In the genomic region with DNA sequence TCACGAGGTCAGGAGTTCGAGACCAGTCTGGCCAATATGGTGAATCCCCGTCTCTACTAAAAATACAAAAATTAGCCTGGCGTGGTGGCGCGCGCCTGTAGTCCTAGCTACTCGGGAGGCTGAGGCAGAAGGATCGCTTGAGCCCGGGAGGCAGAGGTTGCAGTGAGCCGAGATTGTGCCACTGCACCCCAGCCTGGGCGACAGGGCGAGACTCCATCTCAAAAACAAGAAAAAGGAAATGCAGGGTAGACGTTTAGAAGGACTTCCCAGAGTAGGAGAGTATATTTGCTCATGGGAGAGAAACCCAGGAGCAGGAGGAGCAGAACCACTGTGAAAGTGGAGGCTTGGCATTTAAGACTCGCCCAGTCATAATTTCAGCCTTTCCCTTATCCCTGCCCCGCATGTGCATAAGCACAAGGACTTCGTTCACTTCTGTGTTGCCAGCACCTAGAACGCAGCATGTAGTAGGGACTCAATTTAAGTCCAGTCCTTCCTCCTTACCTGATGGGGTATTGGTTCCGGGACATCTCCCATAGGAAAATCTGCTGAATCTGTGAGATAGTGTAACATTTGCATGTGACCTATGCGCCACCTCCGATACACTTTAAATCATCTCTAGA, we compare ENCODE assay signal across 8 cellular contexts. TPM values are rescaled to one million over a fixed set of nuclear protein-coding genes. Genes with fewer than 3 reads are reported as not detected.
A peak's percentile ranks its signal among the peaks of the same experiment; 100 is the strongest.
DNase-seq lines count a peak whose midpoint lies in the region; ATAC-seq and TF ChIP-seq lines count a peak whose summit lies in the region.

No MANE protein-coding gene starts in this region.

- H3K9me3 ChIP-seq in adrenal gland (replicated peaks in 1 of 3) (no peaks in the 10 kb centered on the region), mesenchymal stem cell (ENCODE audit: control insufficient read depth, low read length) (no peaks in the 10 kb centered on the region), thyroid gland (no peaks in the 10 kb centered on the region)

- H3K4me1 ChIP-seq in adrenal gland (replicated peaks in 1 of 2) (peaks cover 45 to 55% of the 10 kb centered on the region in 2 donors), mesenchymal stem cell (ENCODE audit: control insufficient read depth, insufficient read depth, low read depth, low read length) (peaks cover 27% of the 10 kb centered on the region), thyroid gland (peaks cover 60 to 71% of the 10 kb centered on the region in 2 donors)

- H3K36me3 ChIP-seq in adrenal gland (replicated peaks in 1 of 2) (no peaks in the 10 kb centered on the region), mesenchymal stem cell (ENCODE audit: control insufficient read depth in 1 of 2, insufficient read depth in 2 of 2, low read depth in 1 of 2, low read length in 2 of 2) (no peaks in the 10 kb centered on the region), thyroid gland (no peaks in the 10 kb centered on the region)

- peak overlapping the region; percentile 34 to 100 (median 100) for H3K27ac ChIP-seq in adrenal gland
- peak overlapping the region; percentile 98 for H3K27ac ChIP-seq in mesenchymal stem cell (ENCODE audit: low read length, poor library complexity, severe bottlenecking)
- H3K27ac ChIP-seq in thyroid gland = peak overlapping the region; percentile 99 to 100 (median 100)

- peak in 1 of 6 experiments; percentile 1 for TF ChIP-seq CTCF in adrenal gland (IDR thresholded peaks at IDR 0.05)
- TF ChIP-seq CTCF in thyroid gland (IDR thresholded peaks at IDR 0.05) = no peak

- H3K79me1 ChIP-seq in mesenchymal stem cell (replicated peaks; ENCODE audit: low read length, poor library complexity, severe bottlenecking) = no peaks in the 10 kb centered on the region

- ATAC-seq in GM18907 (IDR thresholded peaks at IDR 0.05; ENCODE audit: unreplicated experiment) = no peak

- H3K18ac ChIP-seq in mesenchymal stem cell (ENCODE audit: low read depth in 1 of 2, low read length in 2 of 2) = peak overlapping the region; percentile 61 to 64

- H4K91ac ChIP-seq in mesenchymal stem cell (ENCODE audit: low read length) = peak overlapping the region; percentile 29

- no peak overlapping the region for H3K23ac ChIP-seq in mesenchymal stem cell (ENCODE audit: low read length in 2 of 2)

- WGBS in adrenal gland, 4 donors = 71 to 78% (median 77%) methylated on average over 20 to 21 of the region's 21 CpGs
- WGBS in mesenchymal stem cell = 97% methylated on average over 17 of the region's 21 CpGs
- WGBS in thyroid gland, 2 donors = 86 to 88% methylated on average over 21 of the region's 21 CpGs

- peak overlapping the region; percentile 98 for H3K27ac Mint-ChIP-seq in activated T-cell treated with anti-CD3 and anti-CD28 coated beads, Interleukin-2, amount 50 U/mL, for 24 hours

- H3K9ac ChIP-seq in mesenchymal stem cell (ENCODE audit: low read length) = peak overlapping the region; percentile 94

- H3K4me3 Mint-ChIP-seq in activated T-cell treated with anti-CD3 and anti-CD28 coated beads, Interleukin-2, amount 50 U/mL, for 24 hours = peak overlapping the region; percentile 70

- no peaks in the 10 kb centered on the region for H3K27me3 Mint-ChIP-seq in activated T-cell treated with anti-CD3 and anti-CD28 coated beads, Interleukin-2, amount 50 U/mL, for 24 hours

- H3K4ac ChIP-seq in mesenchymal stem cell (ENCODE audit: low read depth in 1 of 2, low read length in 2 of 2) = peak overlapping the region in 1 of 2 experiments; percentile 33

- H2AFZ ChIP-seq in mesenchymal stem cell (ENCODE audit: low read depth, low read length) = no peak overlapping the region

- peak overlapping the region in 1 of 4 donors; percentile 41 for H3K4me3 ChIP-seq in adrenal gland
- no peak overlapping the region for H3K4me3 ChIP-seq in mesenchymal stem cell (ENCODE audit: insufficient read depth in 1 of 2, low read depth in 1 of 2, low read length in 2 of 2)
- H3K4me3 ChIP-seq in thyroid gland (replicated peaks in 1 of 3) = peak overlapping the region in 1 of 3 donors; percentile 8

- peaks cover 75% of the 10 kb centered on the region for H3K4me1 Mint-ChIP-seq in activated T-cell treated with anti-CD3 and anti-CD28 coated beads, Interleukin-2, amount 50 U/mL, for 24 hours (ENCODE audit: low read depth)

- intact Hi-C loops in adrenal gland (cut with DNase I) (no loop called here), thyroid gland (cut with DNase I) (loop anchor here (5.0 kb wide), 1 partner anchor 87 kb away; the partner anchor contains the start of gene NAXE), posterior cingulate gyrus (cut with DNase I) (loop anchor here (5.0 kb wide), 1 partner anchor 87 kb away; the partner anchor contains the start of gene NAXE)

- H3K4me2 ChIP-seq in mesenchymal stem cell (ENCODE audit: low read length, poor library complexity, severe bottlenecking) = no peak overlapping the region

- H2BK120ac ChIP-seq in mesenchymal stem cell (ENCODE audit: low read depth, low read length) = no peak overlapping the region

- peak; percentile 33 for DNase-seq in activated T-cell treated with anti-CD3 and anti-CD28 coated beads, Interleukin-2, amount 50 U/mL, for 24 hours
- DNase-seq in activated T-cell treated with anti-CD3 and anti-CD28 coated beads, Interleukin-2, amount 50 U/mL, for 1 hour = no peak
- peak in 2 of 7 donors; percentile 13 to 48 for DNase-seq in adrenal gland
- no peak for DNase-seq in mesenchymal stem cell
- no peak for DNase-seq in thyroid gland
- no peak for DNase-seq in posterior cingulate gyrus
- no peak for DNase-seq in occipital lobe (lab: John Stamatoyannopoulos, UW)

- H3K14ac ChIP-seq in mesenchymal stem cell (ENCODE audit: low read length in 2 of 2) = no peak overlapping the region

- H3K27me3 ChIP-seq in adrenal gland (no peaks in the 10 kb centered on the region), mesenchymal stem cell (ENCODE audit: control insufficient read depth in 1 of 2, insufficient read depth in 1 of 2, low read length in 2 of 2) (no peaks in the 10 kb centered on the region), thyroid gland (no peaks in the 10 kb centered on the region)

- H2BK12ac ChIP-seq in mesenchymal stem cell (ENCODE audit: low read length in 2 of 2) = peak overlapping the region in 1 of 2 experiments; percentile 45

- H4K8ac ChIP-seq in mesenchymal stem cell (ENCODE audit: low read length) = peak overlapping the region; percentile 81

- no peak overlapping the region for H2AK5ac ChIP-seq in mesenchymal stem cell (ENCODE audit: low read length, severe bottlenecking)

- H3K36me3 Mint-ChIP-seq in activated T-cell treated with anti-CD3 and anti-CD28 coated beads, Interleukin-2, amount 50 U/mL, for 24 hours (ENCODE audit: low read depth) = no peaks in the 10 kb centered on the region

- no peak overlapping the region for H2BK5ac ChIP-seq in mesenchymal stem cell (ENCODE audit: low read depth, low read length, poor library complexity, severe bottlenecking)

- peaks cover 2% of the 10 kb centered on the region for H3K9me3 Mint-ChIP-seq in activated T-cell treated with anti-CD3 and anti-CD28 coated beads, Interleukin-2, amount 50 U/mL, for 24 hours

- TF ChIP-seq POLR2A in adrenal gland (IDR thresholded peaks at IDR 0.05) (no peak), thyroid gland (IDR thresholded peaks at IDR 0.05) (no peak)

- no peak overlapping the region for H2BK15ac ChIP-seq in mesenchymal stem cell (ENCODE audit: low read depth, poor library complexity, severe bottlenecking)

RNA-seq across cellular contexts. Expression of gene MEF2D, which starts 5.2 kb away (rescaled TPM):
- total RNA-seq in adrenal gland (10 to 100 TPM; 28.1 to 89.9 (median 74.6) TPM), thyroid gland (10 to 100 TPM; 26.4 to 80.6 (median 32.0) TPM), occipital lobe (3.7 TPM)
- 10 to 100 TPM; 29.1 to 37.4 (median 35.3) TPM for polyA plus RNA-seq in adrenal gland
- polyA plus RNA-seq in mesenchymal stem cell (2013, experiment 1 of 2) = 38.6 TPM
- polyA plus RNA-seq in mesenchymal stem cell (2013, experiment 2 of 2) = 34.2 TPM

Comparison
In these comparisons a context has a peak if more than half of its experiments do, and no peak if none do; other contexts are left out.
1. intact Hi-C loops: an anchor here in thyroid gland (5.0 kb wide) and posterior cingulate gyrus (5.0 kb wide); none called in adrenal gland.